28 cellular contexts compared by ENCODE assay signal in genomic region chr11:35071722-35072121, GRCh38.
DNase-seq lines count a peak whose midpoint lies in the region; ATAC-seq, FAIRE-seq and TF ChIP-seq lines count a peak whose summit lies in the region.
"Had no signal": no experiment of that assay in that cellular context is flagged by ENCODE, and none has a peak within 500 bp of the region (broad histone marks: within the 10 kb centered on the region; RNA-seq: fewer than 3 reads in every experiment).

No MANE protein-coding gene starts in this region.

- TF ChIP-seq EP300 in HepG2 (IDR thresholded peaks at IDR 0.05; ENCODE audit: low read depth in 2 of 2, low read length in 2 of 2) = no peak
- TF ChIP-seq EP300 in HepG2 (CRISPR knock-in tag; IDR thresholded peaks at IDR 0.05; ENCODE audit: borderline replicate concordance) = no peak

- H3K27me3 Mint-ChIP-seq in T-cell = no peaks in the 10 kb centered on the region
- peaks cover 0 to under 1% (median 0%) of the 10 kb centered on the region in 5 donors for H3K27me3 Mint-ChIP-seq in naive thymus-derived CD4-positive, alpha-beta T cell

- peak overlapping the region in 1 of 3 donors; percentile 20 for H3K4me3 Mint-ChIP-seq in T-cell
- H3K4me3 Mint-ChIP-seq in naive thymus-derived CD4-positive, alpha-beta T cell = peak overlapping the region in 8 of 10 donors; percentile 22 to 62 (median 52)

- H3K4me1 ChIP-seq in HepG2 (ENCODE audit: insufficient read depth, low read length) = no peaks in the 10 kb centered on the region
- no peaks in the 10 kb centered on the region for H3K4me1 ChIP-seq in right lobe of liver
- H3K4me1 ChIP-seq in naive thymus-derived CD4-positive, alpha-beta T cell (ENCODE audit: control insufficient read depth in 2 of 2, insufficient read depth in 2 of 2, low read length in 2 of 2) = peaks cover 30 to 34% of the 10 kb centered on the region in 2 donors
- H3K4me1 ChIP-seq: A549 had no signal

- POLR2A ChIA-PET in HepG2 (lab: Yijun Ruan, JAX) (no interaction called here), T-cell (lab: Charles Lee) (interaction anchor here (0.5 to 1.2 kb wide), 6 partner anchors 12 to 34 kb away, joined by 3 to 10 read pairs (median 4); no protein-coding TSS in a partner anchor)
- POLR2A ChIA-PET in naive thymus-derived CD4-positive, alpha-beta T cell (lab: Charles Lee) = interaction anchor here (0.6 to 2.3 kb wide), 6 partner anchors 10 to 228 kb away, joined by 3 to 8 read pairs (median 4); no protein-coding TSS in a partner anchor

- no peak for TF ChIP-seq RAD21 in HepG2 (CRISPR knock-in tag; IDR thresholded peaks at IDR 0.05)

- intact Hi-C loops in HepG2 (cut with micrococcal nuclease; ENCODE audit: unreplicated experiment) (no loop called here), right lobe of liver (cut with DNase I) (no loop called here)
- intact Hi-C loops in naive thymus-derived CD4-positive, alpha-beta T cell (cut with micrococcal nuclease) = loop anchor here in 1 of 2 donors (2.0 kb wide), 1 partner anchor 15 kb away; no protein-coding TSS in a partner anchor

- no peak for TF ChIP-seq CTCF in HepG2 (CRISPR knock-in tag; IDR thresholded peaks at IDR 0.05)
- no peak for TF ChIP-seq CTCF in right lobe of liver (IDR thresholded peaks at IDR 0.05)

- H3K9me3 ChIP-seq in HepG2 (ENCODE audit: low read length) (0 out of 2 replicates have a peak, but pooled peaks cover 4% of the 10 kb centered on the region), right lobe of liver (peaks cover 0 to 7% (median under 1%) of the 10 kb centered on the region in 4 donors)
- H3K9me3 ChIP-seq in naive thymus-derived CD4-positive, alpha-beta T cell (ENCODE audit: control insufficient read depth in 2 of 3, low read length in 3 of 3) = peaks cover 0 to 6% (median 0%) of the 10 kb centered on the region in 3 experiments

- H3K36me3 Mint-ChIP-seq in T-cell = peaks cover 13% of the 10 kb centered on the region
- peaks cover 0 to 36% (median 11%) of the 10 kb centered on the region in 5 donors for H3K36me3 Mint-ChIP-seq in naive thymus-derived CD4-positive, alpha-beta T cell

- no peaks in the 10 kb centered on the region for H4K20me1 ChIP-seq in HepG2 (ENCODE audit: insufficient read depth, low read length)

- FAIRE-seq in HepG2 (lab: Jason Lieb, UNC) = no peak
- FAIRE-seq: A549, GM12891, GM19239, H54 had no signal

- no peak overlapping the region for H3K4me3 ChIP-seq in HepG2 (replicated peaks in 1 of 3; ENCODE audit: insufficient read depth in 1 of 3, low read depth in 2 of 3, low read length in 3 of 3)
- no peak overlapping the region for H3K4me3 ChIP-seq in right lobe of liver
- no peak overlapping the region for H3K4me3 ChIP-seq in naive thymus-derived CD4-positive, alpha-beta T cell (ENCODE audit: low read length)
- H3K4me3 ChIP-seq: A549, PC-9, SJSA1 had no signal

- ATAC-seq in HepG2 = no peak
- no peak for ATAC-seq in right lobe of liver
- ATAC-seq in T-cell (replicated peaks in 1 of 4) = no peak
- ATAC-seq in naive thymus-derived CD4-positive, alpha-beta T cell = no peak
- ATAC-seq in GM18858 (IDR thresholded peaks at IDR 0.05; ENCODE audit: unreplicated experiment) = no peak
- ATAC-seq in HG03280 (IDR thresholded peaks at IDR 0.05; ENCODE audit: unreplicated experiment) = no peak
- ATAC-seq: A549 had no signal

- no peak overlapping the region for H2AFZ ChIP-seq in HepG2 (ENCODE audit: low read length)
- H2AFZ ChIP-seq: PC-9 had no signal

- DNase-seq in HepG2 (ENCODE audit: low spot score) (no peak), right lobe of liver (no peak), T-cell (no peak), NAMALWA (ENCODE audit: low spot score) (no peak)
- DNase-seq in naive thymus-derived CD4-positive, alpha-beta T cell = no peak
- DNase-seq: AML-193, C1 segment of cervical spinal cord, Calu3, DMS79 treated with DMSO at 0.1 percent for 48 hours, GF-D8, KBM-7, MV-4-11, NCI-H1105 treated with DMSO at 0.1 percent for 48 hours, NCI-H146, NCI-H2029, NCI-H446, NCI-H526, NCI-H82, PC-9, Right ventricle myocardium superior, RPMI8226 had no signal

- no peaks in the 10 kb centered on the region for H3K79me2 ChIP-seq in HepG2 (ENCODE audit: insufficient read depth, low read length)

- H3K4me2 ChIP-seq in HepG2 (ENCODE audit: low read depth, low read length) = no peak overlapping the region
- H3K4me2 ChIP-seq: A549, PC-9 had no signal

- WGBS in HepG2 (ENCODE audit: low lambda C conversion rate) = 0% methylated on average over 1 of the region's 1 CpG
- WGBS in right lobe of liver (ENCODE audit: insufficient coverage, low coverage, low lambda C conversion rate, missing lambda C conversion rate) = 69% methylated on average over 1 of the region's 1 CpG

- no TSS peak for BruUV-seq in HepG2 (replicated peaks; lab: Mats Ljungman, UMichigan)

- TF ChIP-seq POLR2A in HepG2 (IDR thresholded peaks at IDR 0.05; ENCODE audit: insufficient read depth in 1 of 2, low read depth in 2 of 2, low read length in 2 of 2) = no peak
- TF ChIP-seq POLR2A in right lobe of liver (IDR thresholded peaks at IDR 0.05) = no peak

- no peak overlapping the region for H3K27ac ChIP-seq in HepG2 (ENCODE audit: extremely low read length, insufficient read depth, low read length)
- H3K27ac ChIP-seq in right lobe of liver = no peak overlapping the region
- H3K27ac ChIP-seq in naive thymus-derived CD4-positive, alpha-beta T cell (ENCODE audit: low read depth, low read length) = no peak overlapping the region
- H3K27ac ChIP-seq: A549, PC-9, SJSA1 had no signal

- H3K27me3 ChIP-seq in HepG2 (ENCODE audit: control insufficient read depth in 1 of 2, insufficient read depth in 2 of 2, low read length in 2 of 2) = no peaks in the 10 kb centered on the region
- no peaks in the 10 kb centered on the region for H3K27me3 ChIP-seq in right lobe of liver
- H3K27me3 ChIP-seq in naive thymus-derived CD4-positive, alpha-beta T cell (ENCODE audit: control insufficient read depth in 2 of 2, insufficient read depth in 2 of 2, low read length in 2 of 2) = no peaks in the 10 kb centered on the region
- H3K27me3 ChIP-seq: SJSA1 had no signal

- H3K9me3 Mint-ChIP-seq in T-cell = peaks cover 8 to 14% (median 12%) of the 10 kb centered on the region in 3 donors
- peaks cover 4 to 32% (median 15%) of the 10 kb centered on the region in 11 donors for H3K9me3 Mint-ChIP-seq in naive thymus-derived CD4-positive, alpha-beta T cell

- in situ Hi-C loops in HepG2 (cut with HindIII; ENCODE audit: extremely low pct_ligation_motif_present, low pct_unique_long_range_greater_than_20kb) = no loop called here

- peaks cover 58 to 73% (median 60%) of the 10 kb centered on the region in 3 donors for H3K4me1 Mint-ChIP-seq in T-cell
- H3K4me1 Mint-ChIP-seq in naive thymus-derived CD4-positive, alpha-beta T cell = peaks cover 37 to 79% (median 60%) of the 10 kb centered on the region in 7 donors

- CTCF ChIA-PET in HepG2 (lab: Yijun Ruan, JAX; ENCODE audit: low intra/inter-chr PET ratio, low total read pairs) (no interaction called here), T-cell (lab: Charles Lee) (no interaction called here)
- CTCF ChIA-PET in naive thymus-derived CD4-positive, alpha-beta T cell (lab: Charles Lee) = interaction anchor here (1.4 kb wide), 1 partner anchor 35 kb away, joined by 3 read pairs; no protein-coding TSS in a partner anchor

- H3K27ac Mint-ChIP-seq in T-cell = peak overlapping the region; percentile 36 to 56
- peak overlapping the region in 8 of 9 donors; percentile 62 to 90 (median 72) for H3K27ac Mint-ChIP-seq in naive thymus-derived CD4-positive, alpha-beta T cell

- H3K36me3 ChIP-seq in HepG2 (replicated peaks in 1 of 2; ENCODE audit: control insufficient read depth in 1 of 2, insufficient read depth in 2 of 2, low read length in 2 of 2) (no peaks in the 10 kb centered on the region), right lobe of liver (no peaks in the 10 kb centered on the region)
- H3K36me3 ChIP-seq in naive thymus-derived CD4-positive, alpha-beta T cell (ENCODE audit: control insufficient read depth in 2 of 3, insufficient read depth in 3 of 3, low read length in 3 of 3) = no peaks in the 10 kb centered on the region
- H3K36me3 ChIP-seq: SJSA1 had no signal

- H3K9ac ChIP-seq in HepG2 (ENCODE audit: insufficient read depth, low read depth, low read length) = no peak overlapping the region

TF ChIP-seq in HepG2, 621 proteins besides CTCF, POLR2A, EP300 and RAD21:
- no peak for TF ChIP-seq HHEX (CRISPR knock-in tag; IDR thresholded peaks at IDR 0.05)
- TF ChIP-seq RAD51 (IDR thresholded peaks at IDR 0.05; ENCODE audit: borderline replicate concordance) = peak; percentile 73
